ENCODE assay signal across 1 cellular context in genomic region chr9:68832853-68833518, GRCh38.
TF ChIP-seq lines count a peak whose summit lies in the region.

No MANE protein-coding gene starts in this region.

TF ChIP-seq in WTC11, 78 proteins besides CTCF, POLR2A, EP300 and RAD21:
- TF ChIP-seq AFF4 (CRISPR knock-in tag; IDR thresholded peaks at IDR 0.05; ENCODE audit: borderline replicate concordance) = no peak
- TF ChIP-seq OVOL2 (CRISPR knock-in tag; IDR thresholded peaks at IDR 0.05; ENCODE audit: borderline replicate concordance) = no peak
- TF ChIP-seq TP53 (CRISPR knock-in tag; IDR thresholded peaks at IDR 0.05) = no peak
- TF ChIP-seq, protein P1, sequence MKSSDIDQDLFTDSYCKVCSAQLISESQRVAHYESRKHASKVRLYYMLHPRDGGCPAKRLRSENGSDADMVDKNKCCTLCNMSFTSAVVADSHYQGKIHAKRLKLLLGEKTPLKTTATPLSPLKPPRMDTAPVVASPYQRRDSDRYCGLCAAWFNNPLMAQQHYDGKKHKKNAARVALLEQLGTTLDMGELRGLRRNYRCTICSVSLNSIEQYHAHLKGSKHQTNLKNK (CRISPR knock-in tag; IDR thresholded peaks at IDR 0.05) = no peak
- TF ChIP-seq PRRX2 (CRISPR knock-in tag; IDR thresholded peaks at IDR 0.05) = no peak
- no peak for TF ChIP-seq GRHL2 (CRISPR knock-in tag; IDR thresholded peaks at IDR 0.05; ENCODE audit: insufficient replicate concordance, severe bottlenecking)
- TF ChIP-seq, protein P2, sequence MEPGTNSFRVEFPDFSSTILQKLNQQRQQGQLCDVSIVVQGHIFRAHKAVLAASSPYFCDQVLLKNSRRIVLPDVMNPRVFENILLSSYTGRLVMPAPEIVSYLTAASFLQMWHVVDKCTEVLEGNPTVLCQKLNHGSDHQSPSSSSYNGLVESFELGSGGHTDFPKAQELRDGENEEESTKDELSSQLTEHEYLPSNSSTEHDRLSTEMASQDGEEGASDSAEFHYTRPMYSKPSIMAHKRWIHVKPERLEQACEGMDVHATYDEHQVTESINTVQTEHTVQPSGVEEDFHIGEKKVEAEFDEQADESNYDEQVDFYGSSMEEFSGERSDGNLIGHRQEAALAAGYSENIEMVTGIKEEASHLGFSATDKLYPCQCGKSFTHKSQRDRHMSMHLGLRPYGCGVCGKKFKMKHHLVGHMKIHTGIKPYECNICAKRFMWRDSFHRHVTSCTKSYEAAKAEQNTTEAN (CRISPR knock-in tag; IDR thresholded peaks at IDR 0.05) = no peak
- TF ChIP-seq SOX15 (CRISPR knock-in tag; IDR thresholded peaks at IDR 0.05) = no peak
- no peak for TF ChIP-seq ZNF416 (CRISPR knock-in tag; IDR thresholded peaks at IDR 0.05)
- TF ChIP-seq USF2 (CRISPR knock-in tag; IDR thresholded peaks at IDR 0.05) = no peak
- TF ChIP-seq ZNF396 (CRISPR knock-in tag; IDR thresholded peaks at IDR 0.05; ENCODE audit: borderline replicate concordance) = no peak
- no peak for TF ChIP-seq ZNF138 (CRISPR knock-in tag; conservative IDR thresholded peaks at IDR 0.05)
- TF ChIP-seq, protein P3, sequence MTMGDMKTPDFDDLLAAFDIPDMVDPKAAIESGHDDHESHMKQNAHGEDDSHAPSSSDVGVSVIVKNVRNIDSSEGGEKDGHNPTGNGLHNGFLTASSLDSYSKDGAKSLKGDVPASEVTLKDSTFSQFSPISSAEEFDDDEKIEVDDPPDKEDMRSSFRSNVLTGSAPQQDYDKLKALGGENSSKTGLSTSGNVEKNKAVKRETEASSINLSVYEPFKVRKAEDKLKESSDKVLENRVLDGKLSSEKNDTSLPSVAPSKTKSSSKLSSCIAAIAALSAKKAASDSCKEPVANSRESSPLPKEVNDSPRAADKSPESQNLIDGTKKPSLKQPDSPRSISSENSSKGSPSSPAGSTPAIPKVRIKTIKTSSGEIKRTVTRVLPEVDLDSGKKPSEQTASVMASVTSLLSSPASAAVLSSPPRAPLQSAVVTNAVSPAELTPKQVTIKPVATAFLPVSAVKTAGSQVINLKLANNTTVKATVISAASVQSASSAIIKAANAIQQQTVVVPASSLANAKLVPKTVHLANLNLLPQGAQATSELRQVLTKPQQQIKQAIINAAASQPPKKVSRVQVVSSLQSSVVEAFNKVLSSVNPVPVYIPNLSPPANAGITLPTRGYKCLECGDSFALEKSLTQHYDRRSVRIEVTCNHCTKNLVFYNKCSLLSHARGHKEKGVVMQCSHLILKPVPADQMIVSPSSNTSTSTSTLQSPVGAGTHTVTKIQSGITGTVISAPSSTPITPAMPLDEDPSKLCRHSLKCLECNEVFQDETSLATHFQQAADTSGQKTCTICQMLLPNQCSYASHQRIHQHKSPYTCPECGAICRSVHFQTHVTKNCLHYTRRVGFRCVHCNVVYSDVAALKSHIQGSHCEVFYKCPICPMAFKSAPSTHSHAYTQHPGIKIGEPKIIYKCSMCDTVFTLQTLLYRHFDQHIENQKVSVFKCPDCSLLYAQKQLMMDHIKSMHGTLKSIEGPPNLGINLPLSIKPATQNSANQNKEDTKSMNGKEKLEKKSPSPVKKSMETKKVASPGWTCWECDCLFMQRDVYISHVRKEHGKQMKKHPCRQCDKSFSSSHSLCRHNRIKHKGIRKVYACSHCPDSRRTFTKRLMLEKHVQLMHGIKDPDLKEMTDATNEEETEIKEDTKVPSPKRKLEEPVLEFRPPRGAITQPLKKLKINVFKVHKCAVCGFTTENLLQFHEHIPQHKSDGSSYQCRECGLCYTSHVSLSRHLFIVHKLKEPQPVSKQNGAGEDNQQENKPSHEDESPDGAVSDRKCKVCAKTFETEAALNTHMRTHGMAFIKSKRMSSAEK (CRISPR knock-in tag; IDR thresholded peaks at IDR 0.05; ENCODE audit: borderline replicate concordance) = no peak
- no peak for TF ChIP-seq ESRRA (CRISPR knock-in tag; IDR thresholded peaks at IDR 0.05; ENCODE audit: borderline replicate concordance)
- TF ChIP-seq CBFB (CRISPR knock-in tag; IDR thresholded peaks at IDR 0.05; ENCODE audit: low read depth) = no peak
- TF ChIP-seq, protein P4, sequence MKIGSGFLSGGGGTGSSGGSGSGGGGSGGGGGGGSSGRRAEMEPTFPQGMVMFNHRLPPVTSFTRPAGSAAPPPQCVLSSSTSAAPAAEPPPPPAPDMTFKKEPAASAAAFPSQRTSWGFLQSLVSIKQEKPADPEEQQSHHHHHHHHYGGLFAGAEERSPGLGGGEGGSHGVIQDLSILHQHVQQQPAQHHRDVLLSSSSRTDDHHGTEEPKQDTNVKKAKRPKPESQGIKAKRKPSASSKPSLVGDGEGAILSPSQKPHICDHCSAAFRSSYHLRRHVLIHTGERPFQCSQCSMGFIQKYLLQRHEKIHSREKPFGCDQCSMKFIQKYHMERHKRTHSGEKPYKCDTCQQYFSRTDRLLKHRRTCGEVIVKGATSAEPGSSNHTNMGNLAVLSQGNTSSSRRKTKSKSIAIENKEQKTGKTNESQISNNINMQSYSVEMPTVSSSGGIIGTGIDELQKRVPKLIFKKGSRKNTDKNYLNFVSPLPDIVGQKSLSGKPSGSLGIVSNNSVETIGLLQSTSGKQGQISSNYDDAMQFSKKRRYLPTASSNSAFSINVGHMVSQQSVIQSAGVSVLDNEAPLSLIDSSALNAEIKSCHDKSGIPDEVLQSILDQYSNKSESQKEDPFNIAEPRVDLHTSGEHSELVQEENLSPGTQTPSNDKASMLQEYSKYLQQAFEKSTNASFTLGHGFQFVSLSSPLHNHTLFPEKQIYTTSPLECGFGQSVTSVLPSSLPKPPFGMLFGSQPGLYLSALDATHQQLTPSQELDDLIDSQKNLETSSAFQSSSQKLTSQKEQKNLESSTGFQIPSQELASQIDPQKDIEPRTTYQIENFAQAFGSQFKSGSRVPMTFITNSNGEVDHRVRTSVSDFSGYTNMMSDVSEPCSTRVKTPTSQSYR (CRISPR knock-in tag; IDR thresholded peaks at IDR 0.05) = no peak
- TF ChIP-seq, protein P5, sequence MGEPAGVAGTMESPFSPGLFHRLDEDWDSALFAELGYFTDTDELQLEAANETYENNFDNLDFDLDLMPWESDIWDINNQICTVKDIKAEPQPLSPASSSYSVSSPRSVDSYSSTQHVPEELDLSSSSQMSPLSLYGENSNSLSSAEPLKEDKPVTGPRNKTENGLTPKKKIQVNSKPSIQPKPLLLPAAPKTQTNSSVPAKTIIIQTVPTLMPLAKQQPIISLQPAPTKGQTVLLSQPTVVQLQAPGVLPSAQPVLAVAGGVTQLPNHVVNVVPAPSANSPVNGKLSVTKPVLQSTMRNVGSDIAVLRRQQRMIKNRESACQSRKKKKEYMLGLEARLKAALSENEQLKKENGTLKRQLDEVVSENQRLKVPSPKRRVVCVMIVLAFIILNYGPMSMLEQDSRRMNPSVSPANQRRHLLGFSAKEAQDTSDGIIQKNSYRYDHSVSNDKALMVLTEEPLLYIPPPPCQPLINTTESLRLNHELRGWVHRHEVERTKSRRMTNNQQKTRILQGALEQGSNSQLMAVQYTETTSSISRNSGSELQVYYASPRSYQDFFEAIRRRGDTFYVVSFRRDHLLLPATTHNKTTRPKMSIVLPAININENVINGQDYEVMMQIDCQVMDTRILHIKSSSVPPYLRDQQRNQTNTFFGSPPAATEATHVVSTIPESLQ (CRISPR knock-in tag; IDR thresholded peaks at IDR 0.05) = no peak
- no peak for TF ChIP-seq NFYB (CRISPR knock-in tag; conservative IDR thresholded peaks at IDR 0.05; ENCODE audit: low read depth)
- TF ChIP-seq, protein P6, sequence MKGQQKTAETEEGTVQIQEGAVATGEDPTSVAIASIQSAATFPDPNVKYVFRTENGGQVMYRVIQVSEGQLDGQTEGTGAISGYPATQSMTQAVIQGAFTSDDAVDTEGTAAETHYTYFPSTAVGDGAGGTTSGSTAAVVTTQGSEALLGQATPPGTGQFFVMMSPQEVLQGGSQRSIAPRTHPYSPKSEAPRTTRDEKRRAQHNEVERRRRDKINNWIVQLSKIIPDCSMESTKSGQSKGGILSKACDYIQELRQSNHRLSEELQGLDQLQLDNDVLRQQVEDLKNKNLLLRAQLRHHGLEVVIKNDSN (CRISPR knock-in tag; IDR thresholded peaks at IDR 0.05) = no peak
TF ChIP-seq in WTC11: peak in this region for 0.
